In the genomic region with DNA sequence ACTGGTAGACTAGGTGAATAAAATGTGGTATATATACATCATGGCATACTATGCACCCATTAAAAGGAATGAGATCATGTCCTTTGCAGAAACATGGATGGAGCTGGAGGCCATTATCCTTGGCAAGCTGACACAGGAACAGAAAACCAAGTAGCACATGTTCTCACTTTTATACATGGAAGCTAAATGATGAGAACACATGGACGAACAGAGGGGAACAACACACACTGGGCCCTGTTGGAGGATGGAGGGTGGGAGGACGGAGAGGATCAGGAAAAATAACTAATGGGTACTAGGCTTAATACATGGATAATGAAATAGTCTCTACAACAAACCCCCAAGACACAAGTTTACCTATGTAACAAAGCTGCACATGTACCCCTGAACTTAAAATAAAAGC, we compare ENCODE assay signal across 34 cellular contexts.
"Had no signal": no experiment of that assay in that cellular context is flagged by ENCODE, and none has a peak within 500 bp of the region (broad histone marks: within the 10 kb centered on the region; RNA-seq: fewer than 3 reads in every experiment).

No MANE protein-coding gene starts in this region.

- DNase-seq: Karpas-422, Kasumi-1, MG63, MM.1S, MV-4-11, NCI-H1048, NCI-H1092, NCI-H1092 treated with DMSO at 0.1 percent for 48 hours, NCI-H1105, NCI-H1105 treated with DMSO at 0.1 percent for 48 hours, NCI-H1417, NCI-H1417 treated with DMSO at 0.1 percent for 48 hours, NCI-H1436, NCI-H1436 treated with DMSO at 0.1 percent for 48 hours, NCI-H146, NCI-H1694, NCI-H1694 treated with DMSO at 0.1 percent for 48 hours, NCI-H187, NCI-H187 treated with DMSO at 0.1 percent for 48 hours, NCI-H1930, NCI-H2029, NCI-H2029 treated with DMSO at 0.1 percent for 48 hours, NCI-H2081, NCI-H2081 treated with DMSO at 0.1 percent for 48 hours, NCI-H2107, NCI-H2171, NCI-H2171 treated with DMSO at 0.1 percent for 48 hours, NCI-H2227 treated with DMSO at 0.1 percent for 48 hours, NCI-H226, NCI-H345, NCI-H446, NCI-H446 treated with DMSO at 0.1 percent for 48 hours, NCI-H510A, NCI-H510A treated with DMSO at 0.1 percent for 48 hours had no signal

- H3K9me3 ChIP-seq: MG63 had no signal

- H3K36me3 ChIP-seq: MG63 had no signal

- H3K27me3 ChIP-seq: MG63 had no signal

- H3K4me3 ChIP-seq: MG63 had no signal
